In genomic region chr5:109865636-109866035, GRCh38 we compare ENCODE assay signal across 10 cellular contexts.
A peak's percentile ranks its signal among the peaks of the same experiment; 100 is the strongest.
DNase-seq lines count a peak whose midpoint lies in the region; ATAC-seq, FAIRE-seq and TF ChIP-seq lines count a peak whose summit lies in the region.
"Had no signal": no experiment of that assay in that cellular context is flagged by ENCODE, and none has a peak within 500 bp of the region (broad histone marks: within the 10 kb centered on the region; RNA-seq: fewer than 3 reads in every experiment).

No MANE protein-coding gene starts in this region.

- ATAC-seq in GM21737 (IDR thresholded peaks at IDR 0.05; ENCODE audit: unreplicated experiment) (no peak), HG02610 (IDR thresholded peaks at IDR 0.05; ENCODE audit: unreplicated experiment) (no peak)

- no peaks in the 10 kb centered on the region for H3K4me1 ChIP-seq in endodermal cell (ENCODE audit: control insufficient read depth, insufficient read depth, low read length)
- H3K4me1 ChIP-seq in small intestine (ENCODE audit: control insufficient read depth in 2 of 2, insufficient read depth in 1 of 2, low read depth in 1 of 2, low read length in 1 of 2), result no peaks in the 10 kb centered on the region

- no peak overlapping the region for H3K27ac Mint-ChIP-seq in endodermal cell

- H3K9ac ChIP-seq in endodermal cell (ENCODE audit: extremely low read depth, low read length, poor library complexity, severe bottlenecking), result no peak overlapping the region

- H3K4me1 Mint-ChIP-seq in endodermal cell, result no peaks in the 10 kb centered on the region

- H3K27me3 Mint-ChIP-seq in endodermal cell (ENCODE audit: insufficient read depth), result no peaks in the 10 kb centered on the region

- FAIRE-seq in small intestine (lab: Jason Lieb, UNC), result no peak

- no peak overlapping the region for H3K4me3 Mint-ChIP-seq in endodermal cell
- H3K4me3 Mint-ChIP-seq: neural crest cell had no signal

- H3K27ac ChIP-seq in endodermal cell (ENCODE audit: low read depth, low read length), result peak overlapping the region; percentile 0
- H3K27ac ChIP-seq in small intestine (ENCODE audit: low read depth in 1 of 2, low read length in 1 of 2), result peak overlapping the region in 1 of 2 donors; percentile 5
- H3K27ac ChIP-seq: C4-2B had no signal

- H3K9me3 ChIP-seq in endodermal cell (ENCODE audit: control insufficient read depth, low read length), result no peaks in the 10 kb centered on the region
- H3K9me3 ChIP-seq in small intestine (ENCODE audit: control insufficient read depth, low read depth), result no peaks in the 10 kb centered on the region

- H3K4me3 ChIP-seq in endodermal cell (ENCODE audit: low read length), result no peak overlapping the region
- no peak overlapping the region for H3K4me3 ChIP-seq in small intestine (ENCODE audit: low read depth in 1 of 2, low read length in 2 of 2)

- H3K36me3 ChIP-seq in endodermal cell (ENCODE audit: control insufficient read depth, insufficient read depth, low read length), result peaks cover 48% of the 10 kb centered on the region
- peaks cover 11 to 20% of the 10 kb centered on the region in 2 donors for H3K36me3 ChIP-seq in small intestine (ENCODE audit: control insufficient read depth in 2 of 2, insufficient read depth in 2 of 2, low read length in 2 of 2)

- no peak for TF ChIP-seq CTCF in endodermal cell (conservative IDR thresholded peaks at IDR 0.05)

- WGBS in endodermal cell (ENCODE audit: insufficient coverage in 1 of 2, insufficient read length in 1 of 2), 2 experiments, result 43 to 93% methylated on average over 1 to 2 of the region's 2 CpGs
- 53 to 72% (median 58%) methylated on average over 2 of the region's 2 CpGs for WGBS in small intestine, 3 donors

- H3K9me3 Mint-ChIP-seq in endodermal cell, result no peaks in the 10 kb centered on the region
- H3K9me3 Mint-ChIP-seq: neural crest cell had no signal

- H3K27me3 ChIP-seq in endodermal cell (ENCODE audit: control insufficient read depth, insufficient read depth, low read length, poor library complexity, severe bottlenecking) (no peaks in the 10 kb centered on the region), small intestine (ENCODE audit: control insufficient read depth in 2 of 2, insufficient read depth in 2 of 2, low read length in 2 of 2) (no peaks in the 10 kb centered on the region)

- peak; percentile 15 for DNase-seq in activated CD4-positive, alpha-beta T cell treated with anti-CD3 and anti-CD28 coated beads for 48 hours
- DNase-seq in activated CD4-positive, alpha-beta T cell treated with anti-CD3 and anti-CD28 coated beads, Interleukin-2, amount 50 U/mL, for 1 hour, result no peak
- peak; percentile 75 for DNase-seq in NCI-H2196 treated with DMSO at 0.1 percent for 48 hours (lab: John Stamatoyannopoulos, UW; ENCODE audit: unreplicated experiment)
- no peak for DNase-seq in endodermal cell
- peak; percentile 8 for DNase-seq in small intestine
- no peak for DNase-seq in activated gamma-delta T cell (lab: John Stamatoyannopoulos, UW)

- peaks cover 38% of the 10 kb centered on the region for H3K36me3 Mint-ChIP-seq in endodermal cell (ENCODE audit: low read depth)

Comparison
In these comparisons a context has a peak if more than half of its experiments do, and no peak if none do; other contexts are left out.
1. DNase-seq: peak in activated CD4-positive, alpha-beta T cell treated with anti-CD3 and anti-CD28 coated beads for 48 hours (single experiment), NCI-H2196 treated with DMSO at 0.1 percent for 48 hours (single experiment) and small intestine (single experiment); none in activated CD4-positive, alpha-beta T cell treated with anti-CD3 and anti-CD28 coated beads, Interleukin-2, amount 50 U/mL, for 1 hour (single experiment), endodermal cell (single experiment) and activated gamma-delta T cell (single experiment).